11 cellular contexts compared by ENCODE assay signal in the genomic region with DNA sequence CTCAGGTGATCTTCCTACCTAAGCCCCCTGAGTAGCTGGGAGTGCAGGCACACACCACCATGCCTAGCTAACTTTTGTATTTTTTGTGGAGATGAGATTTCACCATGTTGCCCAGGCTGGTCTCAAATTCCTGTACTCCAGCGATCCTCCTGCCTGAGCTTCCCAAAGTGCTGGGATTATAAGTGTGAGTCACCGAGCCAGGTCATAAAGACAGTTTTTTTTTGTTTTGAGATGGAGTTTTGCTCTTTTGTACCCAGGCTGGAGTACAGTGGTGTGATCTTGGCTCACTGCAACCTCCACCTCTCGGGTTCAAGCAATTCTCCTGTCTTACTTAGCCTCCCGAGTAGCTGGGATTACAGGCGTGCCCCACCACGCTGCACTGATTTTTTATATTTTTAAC. TPM values are rescaled to one million over a fixed set of nuclear protein-coding genes. Genes with fewer than 3 reads are reported as not detected.
A peak's percentile ranks its signal among the peaks of the same experiment; 100 is the strongest.
DNase-seq lines count a peak whose midpoint lies in the region; TF ChIP-seq lines count a peak whose summit lies in the region.
"Had no signal": no experiment of that assay in that cellular context is flagged by ENCODE, and none has a peak within 500 bp of the region (broad histone marks: within the 10 kb centered on the region; RNA-seq: fewer than 3 reads in every experiment).

No MANE protein-coding gene starts in this region.

- peak; percentile 38 for DNase-seq in A172 (ENCODE audit: low spot score)
- DNase-seq in HT1080 (ENCODE audit: low read depth), result peak; percentile 78
- DNase-seq in astrocyte of the spinal cord (ENCODE audit: low read depth, low spot score), result peak; percentile 40
- DNase-seq in iris pigment epithelial cell (ENCODE audit: low read depth), result peak; percentile 67
- DNase-seq in stimulated activated CD4-positive, alpha-beta T cell treated with anti-CD3 and anti-CD28 coated beads, Interleukin-4, amount 100 ng/mL, for 24 hours, result no peak
- DNase-seq in G401 (ENCODE audit: low spot score), result no peak
- DNase-seq in germinal center (ENCODE audit: low spot score), result no peak
- DNase-seq in NCI-H748 treated with DMSO at 0.1 percent for 48 hours (lab: John Stamatoyannopoulos, UW), result no peak
- DNase-seq: cortex of kidney, GF-D8, hypothalamus had no signal

- H3K4me3 ChIP-seq in astrocyte of the spinal cord (ENCODE audit: low read depth, low read length), result no peak overlapping the region

- TF ChIP-seq CTCF in astrocyte of the spinal cord (IDR thresholded peaks at IDR 0.05; ENCODE audit: low read depth, low read length), result no peak

- in situ Hi-C loops in astrocyte of the spinal cord (cut with HindIII; ENCODE audit: low sequenced_read_pairs), result no loop called here
- in situ Hi-C loops in G401 (cut with HindIII; ENCODE audit: low sequenced_read_pairs), result no loop called here

RNA-seq across cellular contexts. Expression of a gene that starts 42.1 kb away (rescaled TPM):
- 16.1 and 18.9 TPM in 2 replicates for total RNA-seq in A172 (2014; rRNA removed; shearing (Covaris generic))
- 11.9 and 16.2 TPM in 2 replicates for total RNA-seq in HT1080 (2014; rRNA removed; shearing (Covaris generic))
- 10.8 and 12.9 TPM in 2 replicates for polyA plus RNA-seq in HT1080 (2015; cell fraction: cytosol; rRNA removed)
- 17.1 and 19.6 TPM in 2 replicates for polyA plus RNA-seq in HT1080 (2015; cell fraction: nucleus; rRNA removed)
- total RNA-seq in G401 (2014; rRNA removed; shearing (Covaris generic)), result 11.8 and 19.9 TPM in 2 replicates

Comparison
In these comparisons a context has a peak if more than half of its experiments do, and no peak if none do; other contexts are left out.
1. DNase-seq: peak in A172 (single experiment), HT1080 (single experiment), astrocyte of the spinal cord (single experiment) and iris pigment epithelial cell (single experiment); none in stimulated activated CD4-positive, alpha-beta T cell treated with anti-CD3 and anti-CD28 coated beads, Interleukin-4, amount 100 ng/mL, for 24 hours (single experiment), G401 (single experiment), germinal center (single experiment) and NCI-H748 treated with DMSO at 0.1 percent for 48 hours (single experiment).